ENCODE assay signal across 1 cellular context in genomic region chr17:7572588-7573323, GRCh38.
TF ChIP-seq lines count a peak whose summit lies in the region.

No MANE protein-coding gene starts in this region.

TF ChIP-seq in GM12878, 131 proteins besides CTCF, POLR2A, EP300 and RAD21 (continued from another document and continues in another):
- TF ChIP-seq ZBTB11 (CRISPR knock-in tag; IDR thresholded peaks at IDR 0.05) (peak; percentile 47; the same call in 1 of the 2 replicates), TARDBP (IDR thresholded peaks at IDR 0.05; ENCODE audit: borderline replicate concordance) (peak; percentile 82), NFYA (IDR thresholded peaks at IDR 0.05; ENCODE audit: borderline replicate concordance, low read depth, low read length) (peak; percentile 87), ZNF384 (IDR thresholded peaks at IDR 0.05; ENCODE audit: borderline replicate concordance, low read depth, low read length) (no peak), ZBED1 (IDR thresholded peaks at IDR 0.05; ENCODE audit: borderline replicate concordance) (peak; percentile 93), SMARCA5 (IDR thresholded peaks at IDR 0.05) (no peak), IKZF2 (IDR thresholded peaks at IDR 0.05) (peak in 1 of 2 experiments; percentile 66; a peak in 1 of 4 replicates), ZNF217 (IDR thresholded peaks at IDR 0.05) (no peak), CREM (IDR thresholded peaks at IDR 0.05; ENCODE audit: low read depth) (peak; percentile 95), USF1 (IDR thresholded peaks at IDR 0.05; ENCODE audit: borderline replicate concordance, extremely low read length, insufficient read depth, low read depth, low read length) (no peak), ASH2L (IDR thresholded peaks at IDR 0.05; ENCODE audit: borderline replicate concordance, low read depth) (peak; percentile 73; the same call in 1 of the 2 replicates), BCL11A (IDR thresholded peaks at IDR 0.05; ENCODE audit: low read depth, low read length) (0 out of 2 replicates have a peak, but pooled peaks have one; percentile 24), CHD4 (IDR thresholded peaks at IDR 0.05) (no peak), BRCA1 (IDR thresholded peaks at IDR 0.05; ENCODE audit: low read depth, low read length) (no peak), RUNX3 (IDR thresholded peaks at IDR 0.05; ENCODE audit: low read length) (no peak), YY1 (IDR thresholded peaks at IDR 0.05; ENCODE audit: low read depth, low read length) (peak; percentile 95), BCLAF1 (IDR thresholded peaks at IDR 0.05) (no peak), KLF5 (IDR thresholded peaks at IDR 0.05; ENCODE audit: partially characterized antibody) (peak; percentile 95), NRF1 (conservative IDR thresholded peaks at IDR 0.05; ENCODE audit: low read depth, low read length) (0 out of 2 replicates have a peak, but pooled peaks have one; percentile 12), ZBTB40 (IDR thresholded peaks at IDR 0.05; ENCODE audit: borderline replicate concordance) (peak; percentile 96), HCFC1 (IDR thresholded peaks at IDR 0.05; ENCODE audit: low read length) (0 out of 2 replicates have a peak, but pooled peaks have one; percentile 60), ZNF592 (IDR thresholded peaks at IDR 0.05) (no peak), ELK1 (IDR thresholded peaks at IDR 0.05; ENCODE audit: low read depth, low read length) (peak; percentile 78; the same call in 1 of the 2 replicates), TCF12 (IDR thresholded peaks at IDR 0.05; ENCODE audit: low read depth, low read length) (peak; percentile 68; the same call in 1 of the 2 replicates), CBX3 (IDR thresholded peaks at IDR 0.05; ENCODE audit: borderline replicate concordance, low read depth) (no peak), SP1 (IDR thresholded peaks at IDR 0.05; ENCODE audit: low read depth, low read length) (peak; percentile 99), WRNIP1 (IDR thresholded peaks at IDR 0.05; ENCODE audit: borderline replicate concordance, low read depth, low read length) (peak; percentile 62; the same call in 1 of the 2 replicates), PRDM15 (CRISPR knock-in tag; IDR thresholded peaks at IDR 0.05) (peak; percentile 61; the same call in 1 of the 2 replicates), YBX1 (IDR thresholded peaks at IDR 0.05) (no peak), BHLHE40 (IDR thresholded peaks at IDR 0.05; ENCODE audit: borderline replicate concordance in 1 of 2, low read depth in 2 of 2, low read length in 1 of 2) (no peak), MAX (IDR thresholded peaks at IDR 0.05; ENCODE audit: low read depth, low read length) (no peak), RAD51 (IDR thresholded peaks at IDR 0.05) (no peak), DPF2 (IDR thresholded peaks at IDR 0.05) (peak; percentile 100), RFX5 (IDR thresholded peaks at IDR 0.05; ENCODE audit: low read depth, low read length) (no peak), NR2F1 (conservative IDR thresholded peaks at IDR 0.05) (no peak; the same call in 1 of the 2 replicates), CBX5 (IDR thresholded peaks at IDR 0.05; ENCODE audit: low read depth) (no peak), MYB (IDR thresholded peaks at IDR 0.05; ENCODE audit: borderline replicate concordance, low read depth, low read length) (no peak)
